ENCODE assay signal across 13 cellular contexts in genomic region chr17:17142556-17142955, GRCh38.
"Had no signal": no experiment of that assay in that cellular context is flagged by ENCODE, and none has a peak within 500 bp of the region (broad histone marks: within the 10 kb centered on the region; RNA-seq: fewer than 3 reads in every experiment).

No MANE protein-coding gene starts in this region.

- ATAC-seq: activated CD4-positive, CD25-positive, alpha-beta regulatory T cell treated with anti-CD3 and anti-CD28 coated beads, Interleukin-2, amount 50 U/mL, for 24 hours; activated naive CD8-positive, alpha-beta T cell treated with anti-CD3 and anti-CD28 coated beads, Interleukin-2, amount 50 U/mL, for 24 hours had no signal

- H3K9me3 ChIP-seq: ascending aorta, thyroid gland, vagina had no signal

- FAIRE-seq: bronchial epithelial cell, colon had no signal

- H3K4me1 ChIP-seq: foreskin keratinocyte, thyroid gland had no signal

- H3K27ac ChIP-seq: ascending aorta, foreskin keratinocyte, thyroid gland, vagina had no signal

- DNase-seq: foreskin keratinocyte, left colon, naive B cell had no signal

- H3K4me3 Mint-ChIP-seq: activated CD4-positive, alpha-beta memory T cell treated with anti-CD3 and anti-CD28 coated beads for 36 hours; activated naive CD8-positive, alpha-beta T cell treated with anti-CD3 and anti-CD28 coated beads, Interleukin-2, amount 50 U/mL, for 24 hours; activated T-cell treated with anti-CD3 and anti-CD28 coated beads, Interleukin-2, amount 50 U/mL, for 4 hours had no signal

- H3K27me3 Mint-ChIP-seq: activated CD4-positive, alpha-beta memory T cell treated with anti-CD3 and anti-CD28 coated beads for 36 hours; activated naive CD8-positive, alpha-beta T cell treated with anti-CD3 and anti-CD28 coated beads, Interleukin-2, amount 50 U/mL, for 24 hours; naive B cell had no signal

- H3K27ac Mint-ChIP-seq: activated naive CD8-positive, alpha-beta T cell treated with anti-CD3 and anti-CD28 coated beads, Interleukin-2, amount 50 U/mL, for 24 hours had no signal

- H3K27me3 ChIP-seq: ascending aorta, foreskin keratinocyte, thyroid gland, vagina had no signal

- H3K4me3 ChIP-seq: ascending aorta, lung, thyroid gland, vagina had no signal

- H3K4me1 Mint-ChIP-seq: activated naive CD8-positive, alpha-beta T cell treated with anti-CD3 and anti-CD28 coated beads, Interleukin-2, amount 50 U/mL, for 24 hours had no signal
